ENCODE assay signal across 33 cellular contexts in the genomic region with DNA sequence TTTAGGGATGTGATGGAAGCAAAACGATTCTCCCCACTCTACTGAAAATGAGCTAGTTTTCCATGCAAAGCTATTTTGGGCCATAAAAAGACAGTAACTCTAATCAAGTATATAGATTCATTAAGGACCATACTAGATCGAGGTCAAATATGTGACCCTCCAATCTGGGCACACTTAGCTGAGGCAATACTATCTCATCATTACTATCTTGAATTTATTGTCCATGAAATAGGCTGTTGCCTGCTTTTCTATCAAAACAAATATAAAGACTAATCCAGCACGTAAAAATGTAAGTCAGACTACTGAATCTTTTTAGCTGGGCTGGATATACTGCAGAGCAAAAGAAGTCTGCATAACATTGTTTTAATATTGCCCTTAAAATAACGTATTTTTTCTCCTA.
"Had no signal": no experiment of that assay in that cellular context is flagged by ENCODE, and none has a peak within 500 bp of the region (broad histone marks: within the 10 kb centered on the region; RNA-seq: fewer than 3 reads in every experiment).

No MANE protein-coding gene starts in this region.

- H3K4me3 Mint-ChIP-seq: activated B cell treated with CpG ODN at 0.5 μM for 24 hours; activated CD4-positive, alpha-beta memory T cell treated with anti-CD3 and anti-CD28 coated beads, Interleukin-2, amount 10 ng/mL, durations not matched to agents 7 days and 5 days; activated CD8-positive, alpha-beta memory T cell treated with anti-CD3 and anti-CD28 coated beads, Interleukin-2, amount 10 ng/mL, durations not matched to agents 7 days and 5 days; activated naive CD4-positive, alpha-beta T cell treated with anti-CD3 and anti-CD28 coated beads, Interleukin-2, amount 10 ng/mL, durations not matched to agents 7 days and 5 days; activated naive CD8-positive, alpha-beta T cell; activated naive CD8-positive, alpha-beta T cell treated with anti-CD3 and anti-CD28 coated beads, Interleukin-2, amount 50 U/mL, for 24 hours; brain; T-helper 1 cell treated with Interleukin-12 subunit alpha and Interleukin-12 subunit beta and Interleukin-4 antibody, amounts not matched to agents 30 μg/mL and 1 μg/mL, for 36 hours; T-helper 2 cell treated with Interferon-gamma antibody and Interleukin-4, amounts not matched to agents 5 μg/mL and 100 μg/mL, for 36 hours had no signal

- ATAC-seq: activated CD8-positive, alpha-beta memory T cell treated with anti-CD3 and anti-CD28 coated beads, Interleukin-2, amount 10 ng/mL, durations not matched to agents 7 days and 5 days; activated naive CD8-positive, alpha-beta T cell treated with anti-CD3 and anti-CD28 coated beads, Interleukin-2, amount 50 U/mL, for 24 hours; PC-3 had no signal

- H3K27me3 Mint-ChIP-seq: activated B cell treated with CpG ODN at 0.5 μM for 24 hours; activated CD4-positive, alpha-beta memory T cell treated with anti-CD3 and anti-CD28 coated beads, Interleukin-2, amount 10 ng/mL, durations not matched to agents 7 days and 5 days; activated CD8-positive, alpha-beta memory T cell treated with anti-CD3 and anti-CD28 coated beads, Interleukin-2, amount 10 ng/mL, durations not matched to agents 7 days and 5 days; activated naive CD4-positive, alpha-beta T cell treated with anti-CD3 and anti-CD28 coated beads, Interleukin-2, amount 10 ng/mL, durations not matched to agents 7 days and 5 days; activated naive CD8-positive, alpha-beta T cell; activated naive CD8-positive, alpha-beta T cell treated with anti-CD3 and anti-CD28 coated beads, Interleukin-2, amount 50 U/mL, for 24 hours; brain had no signal

- H3K9me2 ChIP-seq: SK-N-SH had no signal

- H3K9me3 Mint-ChIP-seq: activated B cell treated with CpG ODN at 0.5 μM for 24 hours; brain; T-helper 1 cell treated with Interleukin-12 subunit alpha and Interleukin-12 subunit beta and Interleukin-4 antibody, amounts not matched to agents 30 μg/mL and 1 μg/mL, for 36 hours had no signal

- H3K4me1 Mint-ChIP-seq: activated B cell treated with CpG ODN at 0.5 μM for 24 hours; activated CD4-positive, alpha-beta memory T cell treated with anti-CD3 and anti-CD28 coated beads, Interleukin-2, amount 10 ng/mL, durations not matched to agents 7 days and 5 days; activated CD8-positive, alpha-beta memory T cell treated with anti-CD3 and anti-CD28 coated beads, Interleukin-2, amount 10 ng/mL, durations not matched to agents 7 days and 5 days; activated naive CD4-positive, alpha-beta T cell treated with anti-CD3 and anti-CD28 coated beads, Interleukin-2, amount 10 ng/mL, durations not matched to agents 7 days and 5 days; activated naive CD8-positive, alpha-beta T cell treated with anti-CD3 and anti-CD28 coated beads, Interleukin-2, amount 50 U/mL, for 24 hours had no signal

- H3K27ac ChIP-seq: KMS-11, SJSA1, VCaP had no signal

- H3K9me3 ChIP-seq: SJSA1, SK-N-SH had no signal

- H3K9ac ChIP-seq: KMS-11, SK-N-SH had no signal

- FAIRE-seq: bronchial epithelial cell had no signal

- H3K4me3 ChIP-seq: SJSA1 had no signal

- DNase-seq: activated B cell treated with CpG ODN at 0.5 μM for 24 hours; activated CD4-positive, alpha-beta memory T cell treated with anti-CD3 and anti-CD28 coated beads, Interleukin-2, amount 10 ng/mL, durations not matched to agents 7 days and 5 days; activated CD4-positive, alpha-beta T cell treated with anti-CD3 and anti-CD28 coated beads for 4 hours; activated CD4-positive, CD25-positive, alpha-beta regulatory T cell treated with anti-CD3 and anti-CD28 coated beads, Interleukin-2, amount 50 U/mL, for 72 hours; activated CD8-positive, alpha-beta memory T cell treated with anti-CD3 and anti-CD28 coated beads for 24 hours; activated CD8-positive, alpha-beta memory T cell treated with anti-CD3 and anti-CD28 coated beads, Interleukin-2, amount 10 ng/mL, durations not matched to agents 7 days and 5 days; activated CD8-positive, alpha-beta memory T cell treated with anti-CD3 and anti-CD28 coated beads, Interleukin-2, amount 50 U/mL, for 48 hours; activated effector memory CD4-positive, alpha-beta T cell treated with Interleukin-2 at 50 U/mL for 16 hours; activated naive CD4-positive, alpha-beta T cell treated with anti-CD3 and anti-CD28 coated beads, Interleukin-2, amount 10 ng/mL, durations not matched to agents 7 days and 5 days; activated naive CD8-positive, alpha-beta T cell treated with anti-CD3 and anti-CD28 coated beads, Interleukin-2, amount 50 U/mL, for 24 hours; activated T-cell treated with anti-CD3 and anti-CD28 coated beads, Interleukin-2, amount 50 U/mL, for 48 hours; anterior cingulate cortex; caudate nucleus; NCI-H1105 treated with DMSO at 0.1 percent for 48 hours; NCI-H1436; NCI-H1694; NCI-H1930; NCI-H2081 treated with DMSO at 0.1 percent for 48 hours; NCI-H345; NCI-H524 treated with DMSO at 0.1 percent for 48 hours; NCI-H748 treated with DMSO at 0.1 percent for 48 hours; NK-92 treated with Interleukin-12 subunit alpha and Interleukin-12 subunit beta, amount 100 ng/mL, for 24 hours; PC-3; Right ventricle myocardium superior; SK-N-SH had no signal

- H3K27ac Mint-ChIP-seq: activated B cell treated with CpG ODN at 0.5 μM for 24 hours; activated CD4-positive, alpha-beta memory T cell treated with anti-CD3 and anti-CD28 coated beads, Interleukin-2, amount 10 ng/mL, durations not matched to agents 7 days and 5 days; activated CD8-positive, alpha-beta memory T cell treated with anti-CD3 and anti-CD28 coated beads, Interleukin-2, amount 10 ng/mL, durations not matched to agents 7 days and 5 days; activated naive CD4-positive, alpha-beta T cell treated with anti-CD3 and anti-CD28 coated beads, Interleukin-2, amount 10 ng/mL, durations not matched to agents 7 days and 5 days; activated naive CD8-positive, alpha-beta T cell; activated naive CD8-positive, alpha-beta T cell treated with anti-CD3 and anti-CD28 coated beads, Interleukin-2, amount 50 U/mL, for 24 hours; T-helper 1 cell treated with Interleukin-12 subunit alpha and Interleukin-12 subunit beta and Interleukin-4 antibody, amounts not matched to agents 30 μg/mL and 1 μg/mL, for 36 hours; T-helper 2 cell treated with Interferon-gamma antibody and Interleukin-4, amounts not matched to agents 5 μg/mL and 100 μg/mL, for 36 hours had no signal

- H3K27me3 ChIP-seq: SJSA1 had no signal

- H3K36me3 Mint-ChIP-seq: activated CD8-positive, alpha-beta memory T cell treated with anti-CD3 and anti-CD28 coated beads, Interleukin-2, amount 10 ng/mL, durations not matched to agents 7 days and 5 days; activated naive CD4-positive, alpha-beta T cell treated with anti-CD3 and anti-CD28 coated beads, Interleukin-2, amount 10 ng/mL, durations not matched to agents 7 days and 5 days; activated naive CD8-positive, alpha-beta T cell; brain had no signal

- H3K36me3 ChIP-seq: SJSA1 had no signal

- H3K4me2 ChIP-seq: KMS-11, SK-N-SH had no signal
